1 cellular context compared by ENCODE assay signal in the genomic region with DNA sequence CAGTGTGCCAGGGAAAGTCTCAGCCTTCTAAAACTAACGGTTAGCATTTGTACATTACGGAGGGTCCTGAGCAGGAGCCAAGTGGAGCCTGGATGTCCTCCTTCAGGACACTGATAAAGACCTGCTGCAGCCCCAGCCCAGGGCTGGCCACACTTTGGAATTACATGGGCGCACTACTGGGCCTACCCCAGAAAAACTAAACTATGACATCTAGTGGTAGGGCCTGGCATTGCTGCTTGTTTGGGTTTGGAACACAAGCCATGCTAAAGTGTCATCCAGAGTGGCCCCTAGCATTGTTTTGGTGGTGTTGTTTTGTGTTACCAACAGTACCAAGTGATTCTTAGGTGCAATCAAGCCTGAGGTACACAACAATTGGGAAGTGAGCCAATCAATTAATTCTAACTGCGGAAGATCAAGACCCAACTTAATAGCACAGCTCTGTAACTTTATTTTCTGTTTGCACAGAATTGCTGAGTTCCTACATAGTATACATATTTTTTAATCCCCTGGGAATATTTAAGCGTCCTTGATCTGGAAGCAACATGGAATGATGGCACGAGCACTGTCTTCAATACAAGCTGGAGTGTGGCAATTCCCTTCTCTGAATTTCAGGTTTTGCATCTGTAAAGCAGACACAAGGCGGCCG.
TF ChIP-seq lines count a peak whose summit lies in the region.

No MANE protein-coding gene starts in this region.

TF ChIP-seq in HepG2, 621 proteins besides CTCF, POLR2A, EP300 and RAD21 (continued from another document and continues in another):
- TF ChIP-seq, protein P1, sequence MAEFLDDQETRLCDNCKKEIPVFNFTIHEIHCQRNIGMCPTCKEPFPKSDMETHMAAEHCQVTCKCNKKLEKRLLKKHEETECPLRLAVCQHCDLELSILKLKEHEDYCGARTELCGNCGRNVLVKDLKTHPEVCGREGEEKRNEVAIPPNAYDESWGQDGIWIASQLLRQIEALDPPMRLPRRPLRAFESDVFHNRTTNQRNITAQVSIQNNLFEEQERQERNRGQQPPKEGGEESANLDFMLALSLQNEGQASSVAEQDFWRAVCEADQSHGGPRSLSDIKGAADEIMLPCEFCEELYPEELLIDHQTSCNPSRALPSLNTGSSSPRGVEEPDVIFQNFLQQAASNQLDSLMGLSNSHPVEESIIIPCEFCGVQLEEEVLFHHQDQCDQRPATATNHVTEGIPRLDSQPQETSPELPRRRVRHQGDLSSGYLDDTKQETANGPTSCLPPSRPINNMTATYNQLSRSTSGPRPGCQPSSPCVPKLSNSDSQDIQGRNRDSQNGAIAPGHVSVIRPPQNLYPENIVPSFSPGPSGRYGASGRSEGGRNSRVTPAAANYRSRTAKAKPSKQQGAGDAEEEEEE (CRISPR knock-in tag; IDR thresholded peaks at IDR 0.05; ENCODE audit: borderline replicate concordance) = no peak
- TF ChIP-seq KLF6 (CRISPR knock-in tag; IDR thresholded peaks at IDR 0.05) (no peak), HHEX (CRISPR knock-in tag; IDR thresholded peaks at IDR 0.05) (no peak), KLF12 (CRISPR knock-in tag; IDR thresholded peaks at IDR 0.05; ENCODE audit: borderline replicate concordance) (no peak), CAMTA2 (CRISPR knock-in tag; IDR thresholded peaks at IDR 0.05; ENCODE audit: borderline replicate concordance) (no peak), ZNF317 (CRISPR knock-in tag; IDR thresholded peaks at IDR 0.05) (0 out of 2 replicates have a peak, but pooled peaks have one; percentile 39), ZNF431 (CRISPR knock-in tag; IDR thresholded peaks at IDR 0.05; ENCODE audit: borderline replicate concordance, low read depth) (no peak), ZNF12 (CRISPR knock-in tag; IDR thresholded peaks at IDR 0.05) (peak; percentile 32; the same call in 1 of the 2 replicates), RFX1 (IDR thresholded peaks at IDR 0.05) (no peak), NFIC (IDR thresholded peaks at IDR 0.05; ENCODE audit: low read length) (no peak), THYN1 (CRISPR knock-in tag; IDR thresholded peaks at IDR 0.05; ENCODE audit: borderline replicate concordance, low read depth) (no peak), ZFAT (CRISPR knock-in tag; conservative IDR thresholded peaks at IDR 0.05) (no peak), SETDB1 (CRISPR knock-in tag; IDR thresholded peaks at IDR 0.05; ENCODE audit: borderline replicate concordance) (no peak), AGO2 (optimal IDR thresholded peaks at IDR 0.05; ENCODE audit: low read depth, low read length) (no peak), WIZ (CRISPR knock-in tag; IDR thresholded peaks at IDR 0.05) (no peak), CBX1 (IDR thresholded peaks at IDR 0.05; ENCODE audit: low read depth) (no peak), NR2F2 (IDR thresholded peaks at IDR 0.05; ENCODE audit: borderline replicate concordance, low read depth) (no peak), TCF7L2 (IDR thresholded peaks at IDR 0.05; ENCODE audit: low read depth, low read length) (no peak), GTF3A (CRISPR knock-in tag; conservative IDR thresholded peaks at IDR 0.05) (no peak), SOX13 (IDR thresholded peaks at IDR 0.05) (no peak), SOX13 (CRISPR knock-in tag; conservative IDR thresholded peaks at IDR 0.05 in 1 of 2, IDR thresholded peaks at IDR 0.05 in 1 of 2) (peak in 1 of 2 experiments; percentile 33; a peak in 1 of 4 replicates), ZNF230 (CRISPR knock-in tag; IDR thresholded peaks at IDR 0.05) (no peak)
- TF ChIP-seq, protein P2, sequence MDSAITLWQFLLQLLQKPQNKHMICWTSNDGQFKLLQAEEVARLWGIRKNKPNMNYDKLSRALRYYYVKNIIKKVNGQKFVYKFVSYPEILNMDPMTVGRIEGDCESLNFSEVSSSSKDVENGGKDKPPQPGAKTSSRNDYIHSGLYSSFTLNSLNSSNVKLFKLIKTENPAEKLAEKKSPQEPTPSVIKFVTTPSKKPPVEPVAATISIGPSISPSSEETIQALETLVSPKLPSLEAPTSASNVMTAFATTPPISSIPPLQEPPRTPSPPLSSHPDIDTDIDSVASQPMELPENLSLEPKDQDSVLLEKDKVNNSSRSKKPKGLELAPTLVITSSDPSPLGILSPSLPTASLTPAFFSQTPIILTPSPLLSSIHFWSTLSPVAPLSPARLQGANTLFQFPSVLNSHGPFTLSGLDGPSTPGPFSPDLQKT (CRISPR knock-in tag; IDR thresholded peaks at IDR 0.05; ENCODE audit: borderline replicate concordance) = no peak
- TF ChIP-seq, protein P3, sequence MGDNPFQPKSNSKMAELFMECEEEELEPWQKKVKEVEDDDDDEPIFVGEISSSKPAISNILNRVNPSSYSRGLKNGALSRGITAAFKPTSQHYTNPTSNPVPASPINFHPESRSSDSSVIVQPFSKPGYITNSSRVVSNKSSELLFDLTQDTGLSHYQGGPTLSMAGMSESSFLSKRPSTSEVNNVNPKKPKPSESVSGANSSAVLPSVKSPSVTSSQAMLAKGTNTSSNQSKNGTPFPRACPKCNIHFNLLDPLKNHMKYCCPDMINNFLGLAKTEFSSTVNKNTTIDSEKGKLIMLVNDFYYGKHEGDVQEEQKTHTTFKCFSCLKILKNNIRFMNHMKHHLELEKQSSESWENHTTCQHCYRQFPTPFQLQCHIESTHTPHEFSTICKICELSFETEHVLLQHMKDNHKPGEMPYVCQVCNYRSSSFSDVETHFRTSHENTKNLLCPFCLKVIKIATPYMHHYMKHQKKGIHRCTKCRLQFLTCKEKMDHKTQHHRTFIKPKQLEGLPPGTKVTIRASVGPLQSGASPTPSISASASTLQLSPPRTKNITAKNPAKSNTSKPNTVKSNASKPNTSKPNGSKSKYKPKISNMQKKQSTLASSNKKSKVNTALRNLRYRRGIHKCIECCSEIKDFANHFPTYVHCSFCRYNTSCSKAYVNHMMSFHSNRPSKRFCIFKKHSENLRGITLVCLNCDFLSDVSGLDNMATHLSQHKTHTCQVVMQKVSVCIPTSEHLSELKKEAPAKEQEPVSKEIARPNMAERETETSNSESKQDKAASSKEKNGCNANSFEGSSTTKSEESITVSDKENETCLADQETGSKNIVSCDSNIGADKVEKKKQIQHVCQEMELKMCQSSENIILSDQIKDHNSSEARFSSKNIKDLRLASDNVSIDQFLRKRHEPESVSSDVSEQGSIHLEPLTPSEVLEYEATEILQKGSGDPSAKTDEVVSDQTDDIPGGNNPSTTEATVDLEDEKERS (CRISPR knock-in tag; IDR thresholded peaks at IDR 0.05) = no peak
- TF ChIP-seq, protein P4, sequence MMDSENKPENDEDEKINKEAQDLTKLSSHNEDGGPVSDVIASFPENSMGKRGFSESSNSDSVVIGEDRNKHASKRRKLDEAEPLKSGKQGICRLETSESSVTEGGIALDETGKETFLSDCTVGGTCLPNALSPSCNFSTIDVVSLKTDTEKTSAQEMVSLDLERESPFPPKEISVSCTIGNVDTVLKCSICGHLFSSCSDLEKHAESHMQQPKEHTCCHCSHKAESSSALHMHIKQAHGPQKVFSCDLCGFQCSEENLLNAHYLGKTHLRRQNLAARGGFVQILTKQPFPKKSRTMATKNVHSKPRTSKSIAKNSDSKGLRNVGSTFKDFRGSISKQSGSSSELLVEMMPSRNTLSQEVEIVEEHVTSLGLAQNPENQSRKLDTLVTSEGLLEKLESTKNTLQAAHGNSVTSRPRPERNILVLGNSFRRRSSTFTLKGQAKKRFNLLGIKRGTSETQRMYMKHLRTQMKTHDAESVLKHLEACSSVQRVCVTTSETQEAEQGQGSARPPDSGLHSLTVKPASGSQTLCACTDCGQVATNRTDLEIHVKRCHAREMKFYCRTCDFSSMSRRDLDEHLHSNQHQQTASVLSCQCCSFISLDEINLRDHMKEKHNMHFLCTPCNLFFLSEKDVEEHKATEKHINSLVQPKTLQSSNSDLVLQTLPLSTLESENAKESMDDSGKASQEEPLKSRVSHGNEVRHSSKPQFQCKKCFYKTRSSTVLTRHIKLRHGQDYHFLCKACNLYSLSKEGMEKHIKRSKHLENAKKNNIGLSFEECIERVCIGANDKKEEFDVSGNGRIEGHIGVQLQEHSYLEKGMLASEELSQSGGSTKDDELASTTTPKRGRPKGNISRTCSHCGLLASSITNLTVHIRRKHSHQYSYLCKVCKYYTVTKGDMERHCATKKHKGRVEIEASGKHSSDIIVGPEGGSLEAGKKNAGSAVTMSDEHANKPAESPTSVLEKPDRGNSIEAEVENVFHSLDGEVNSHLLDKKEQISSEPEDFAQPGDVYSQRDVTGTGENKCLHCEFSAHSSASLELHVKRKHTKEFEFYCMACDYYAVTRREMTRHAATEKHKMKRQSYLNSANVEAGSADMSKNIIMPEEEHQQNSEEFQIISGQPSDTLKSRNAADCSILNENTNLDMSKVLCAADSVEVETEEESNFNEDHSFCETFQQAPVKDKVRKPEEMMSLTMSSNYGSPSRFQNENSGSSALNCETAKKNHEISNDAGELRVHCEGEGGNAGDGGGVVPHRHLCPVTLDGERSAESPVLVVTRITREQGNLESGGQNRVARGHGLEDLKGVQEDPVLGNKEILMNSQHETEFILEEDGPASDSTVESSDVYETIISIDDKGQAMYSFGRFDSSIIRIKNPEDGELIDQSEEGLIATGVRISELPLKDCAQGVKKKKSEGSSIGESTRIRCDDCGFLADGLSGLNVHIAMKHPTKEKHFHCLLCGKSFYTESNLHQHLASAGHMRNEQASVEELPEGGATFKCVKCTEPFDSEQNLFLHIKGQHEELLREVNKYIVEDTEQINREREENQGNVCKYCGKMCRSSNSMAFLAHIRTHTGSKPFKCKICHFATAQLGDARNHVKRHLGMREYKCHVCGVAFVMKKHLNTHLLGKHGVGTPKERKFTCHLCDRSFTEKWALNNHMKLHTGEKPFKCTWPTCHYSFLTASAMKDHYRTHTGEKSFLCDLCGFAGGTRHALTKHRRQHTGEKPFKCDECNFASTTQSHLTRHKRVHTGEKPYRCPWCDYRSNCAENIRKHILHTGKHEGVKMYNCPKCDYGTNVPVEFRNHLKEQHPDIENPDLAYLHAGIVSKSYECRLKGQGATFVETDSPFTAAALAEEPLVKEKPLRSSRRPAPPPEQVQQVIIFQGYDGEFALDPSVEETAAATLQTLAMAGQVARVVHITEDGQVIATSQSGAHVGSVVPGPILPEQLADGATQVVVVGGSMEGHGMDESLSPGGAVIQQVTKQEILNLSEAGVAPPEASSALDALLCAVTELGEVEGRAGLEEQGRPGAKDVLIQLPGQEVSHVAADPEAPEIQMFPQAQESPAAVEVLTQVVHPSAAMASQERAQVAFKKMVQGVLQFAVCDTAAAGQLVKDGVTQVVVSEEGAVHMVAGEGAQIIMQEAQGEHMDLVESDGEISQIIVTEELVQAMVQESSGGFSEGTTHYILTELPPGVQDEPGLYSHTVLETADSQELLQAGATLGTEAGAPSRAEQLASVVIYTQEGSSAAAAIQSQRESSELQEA (CRISPR knock-in tag; IDR thresholded peaks at IDR 0.05; ENCODE audit: not compliant biosample characterization) = no peak
- TF ChIP-seq, protein P5, sequence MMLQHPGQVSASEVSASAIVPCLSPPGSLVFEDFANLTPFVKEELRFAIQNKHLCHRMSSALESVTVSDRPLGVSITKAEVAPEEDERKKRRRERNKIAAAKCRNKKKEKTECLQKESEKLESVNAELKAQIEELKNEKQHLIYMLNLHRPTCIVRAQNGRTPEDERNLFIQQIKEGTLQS (CRISPR knock-in tag; IDR thresholded peaks at IDR 0.05) = no peak
- TF ChIP-seq, protein P6, sequence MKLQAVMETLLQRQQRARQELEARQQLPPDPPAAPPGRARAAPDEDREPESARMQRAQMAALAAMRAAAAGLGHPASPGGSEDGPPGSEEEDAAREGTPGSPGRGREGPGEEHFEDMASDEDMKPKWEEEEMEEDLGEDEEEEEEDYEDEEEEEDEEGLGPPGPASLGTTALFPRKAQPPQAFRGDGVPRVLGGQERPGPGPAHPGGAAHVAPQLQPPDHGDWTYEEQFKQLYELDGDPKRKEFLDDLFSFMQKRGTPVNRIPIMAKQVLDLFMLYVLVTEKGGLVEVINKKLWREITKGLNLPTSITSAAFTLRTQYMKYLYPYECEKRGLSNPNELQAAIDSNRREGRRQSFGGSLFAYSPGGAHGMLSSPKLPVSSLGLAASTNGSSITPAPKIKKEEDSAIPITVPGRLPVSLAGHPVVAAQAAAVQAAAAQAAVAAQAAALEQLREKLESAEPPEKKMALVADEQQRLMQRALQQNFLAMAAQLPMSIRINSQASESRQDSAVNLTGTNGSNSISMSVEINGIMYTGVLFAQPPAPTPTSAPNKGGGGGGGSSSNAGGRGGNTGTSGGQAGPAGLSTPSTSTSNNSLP (IDR thresholded peaks at IDR 0.05; ENCODE audit: low read depth, low read length) = peak; percentile 36; the same call in 1 of the 2 replicates
- TF ChIP-seq, protein P7, sequence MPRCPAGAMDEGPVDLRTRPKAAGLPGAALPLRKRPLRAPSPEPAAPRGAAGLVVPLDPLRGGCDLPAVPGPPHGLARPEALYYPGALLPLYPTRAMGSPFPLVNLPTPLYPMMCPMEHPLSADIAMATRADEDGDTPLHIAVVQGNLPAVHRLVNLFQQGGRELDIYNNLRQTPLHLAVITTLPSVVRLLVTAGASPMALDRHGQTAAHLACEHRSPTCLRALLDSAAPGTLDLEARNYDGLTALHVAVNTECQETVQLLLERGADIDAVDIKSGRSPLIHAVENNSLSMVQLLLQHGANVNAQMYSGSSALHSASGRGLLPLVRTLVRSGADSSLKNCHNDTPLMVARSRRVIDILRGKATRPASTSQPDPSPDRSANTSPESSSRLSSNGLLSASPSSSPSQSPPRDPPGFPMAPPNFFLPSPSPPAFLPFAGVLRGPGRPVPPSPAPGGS (CRISPR knock-in tag; IDR thresholded peaks at IDR 0.05) = no peak
- TF ChIP-seq, protein P8, sequence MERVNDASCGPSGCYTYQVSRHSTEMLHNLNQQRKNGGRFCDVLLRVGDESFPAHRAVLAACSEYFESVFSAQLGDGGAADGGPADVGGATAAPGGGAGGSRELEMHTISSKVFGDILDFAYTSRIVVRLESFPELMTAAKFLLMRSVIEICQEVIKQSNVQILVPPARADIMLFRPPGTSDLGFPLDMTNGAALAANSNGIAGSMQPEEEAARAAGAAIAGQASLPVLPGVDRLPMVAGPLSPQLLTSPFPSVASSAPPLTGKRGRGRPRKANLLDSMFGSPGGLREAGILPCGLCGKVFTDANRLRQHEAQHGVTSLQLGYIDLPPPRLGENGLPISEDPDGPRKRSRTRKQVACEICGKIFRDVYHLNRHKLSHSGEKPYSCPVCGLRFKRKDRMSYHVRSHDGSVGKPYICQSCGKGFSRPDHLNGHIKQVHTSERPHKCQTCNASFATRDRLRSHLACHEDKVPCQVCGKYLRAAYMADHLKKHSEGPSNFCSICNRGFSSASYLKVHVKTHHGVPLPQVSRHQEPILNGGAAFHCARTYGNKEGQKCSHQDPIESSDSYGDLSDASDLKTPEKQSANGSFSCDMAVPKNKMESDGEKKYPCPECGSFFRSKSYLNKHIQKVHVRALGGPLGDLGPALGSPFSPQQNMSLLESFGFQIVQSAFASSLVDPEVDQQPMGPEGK (CRISPR knock-in tag; IDR thresholded peaks at IDR 0.05) = peak; percentile 35; the same call in 1 of the 2 replicates
